17 cellular contexts compared by ENCODE assay signal in the genomic region with DNA sequence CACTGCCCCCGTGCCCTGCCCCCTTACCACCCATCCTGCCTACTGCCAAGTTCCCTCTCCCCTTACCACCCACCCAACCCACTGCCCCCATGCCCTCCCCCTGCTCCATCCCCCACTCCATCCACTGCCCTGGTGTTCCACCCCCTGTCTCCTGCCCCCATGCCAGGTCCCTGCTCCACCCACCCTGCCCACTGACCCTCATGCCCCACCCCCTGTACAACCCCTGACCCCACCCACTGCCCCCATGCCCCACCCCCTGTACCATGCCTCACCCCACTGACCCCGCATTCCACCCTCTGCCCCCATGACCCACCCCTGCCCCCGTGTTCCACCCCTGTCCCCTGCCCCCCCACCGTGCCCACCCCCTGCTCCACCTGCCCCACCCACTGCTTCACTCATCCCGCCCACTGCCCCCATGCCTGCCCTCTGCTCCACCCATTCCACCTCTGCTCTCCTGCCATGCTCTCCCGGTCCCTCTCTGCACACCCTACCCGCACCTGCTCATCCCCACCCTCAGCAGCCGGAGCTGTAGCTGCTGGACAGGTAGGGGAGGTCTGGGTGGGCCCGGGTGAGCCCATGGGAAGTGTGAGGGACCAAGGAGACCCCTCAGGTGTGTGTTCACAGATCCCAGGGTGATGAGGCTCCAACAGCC.
"Had no signal": no experiment of that assay in that cellular context is flagged by ENCODE, and none has a peak within 500 bp of the region (broad histone marks: within the 10 kb centered on the region; RNA-seq: fewer than 3 reads in every experiment).

No MANE protein-coding gene starts in this region.

- H3K36me3 ChIP-seq: ascending aorta, breast epithelium, right lobe of liver, stomach, thoracic aorta, WERI-Rb-1 had no signal

- H3K4me2 ChIP-seq: smooth muscle cell had no signal

- DNase-seq: activated CD4-positive, alpha-beta memory T cell treated with anti-CD3 and anti-CD28 coated beads for 36 hours; activated naive CD4-positive, alpha-beta T cell treated with anti-CD3 and anti-CD28 coated beads, Interleukin-2, amount 10 ng/mL, durations not matched to agents 7 days and 5 days; activated T-cell treated with anti-CD3 and anti-CD28 coated beads, Interleukin-2, amount 50 U/mL, for 24 hours; cerebellar nuclear complex; effector memory CD4-positive, alpha-beta T cell; foreskin fibroblast; glutamatergic neuron; immature natural killer cell; midbrain; right lobe of liver; stomach; WERI-Rb-1 had no signal

- H3K27me3 ChIP-seq: ascending aorta, breast epithelium, right lobe of liver had no signal

- H3K4me1 ChIP-seq: ascending aorta, breast epithelium had no signal

- H3K4me3 ChIP-seq: ascending aorta, breast epithelium, lung, right lobe of liver, smooth muscle cell, stomach, thoracic aorta had no signal

- H3K9me3 ChIP-seq: ascending aorta, breast epithelium, right lobe of liver, stomach, thoracic aorta had no signal

- H3K27ac ChIP-seq: ascending aorta, breast epithelium, right lobe of liver, thoracic aorta, WERI-Rb-1 had no signal
